ENCODE assay signal across 16 cellular contexts in genomic region chr14:99659333-99659741, GRCh38. TPM values are rescaled to one million over a fixed set of nuclear protein-coding genes. Genes with fewer than 3 reads are reported as not detected.
DNase-seq lines count a peak whose midpoint lies in the region; ATAC-seq and TF ChIP-seq lines count a peak whose summit lies in the region.
"Had no signal": no experiment of that assay in that cellular context is flagged by ENCODE, and none has a peak within 500 bp of the region (broad histone marks: within the 10 kb centered on the region; RNA-seq: fewer than 3 reads in every experiment).

No MANE protein-coding gene starts in this region.

- H3K4me3 Mint-ChIP-seq in activated CD4-positive, alpha-beta memory T cell treated with anti-CD3 and anti-CD28 coated beads for 36 hours = no peak overlapping the region
- H3K4me3 Mint-ChIP-seq in activated CD4-positive, alpha-beta memory T cell treated with anti-CD3 and anti-CD28 coated beads, Interleukin-2, amount 10 ng/mL, durations not matched to agents 7 days and 5 days = no peak overlapping the region
- H3K4me3 Mint-ChIP-seq in T-cell = no peak overlapping the region
- H3K4me3 Mint-ChIP-seq in CD4-positive, alpha-beta memory T cell = no peak overlapping the region
- H3K4me3 Mint-ChIP-seq: stimulated activated naive CD8-positive, alpha-beta T cell treated with anti-CD3 and anti-CD28 coated beads, Interleukin-15, Interleukin-2, amounts not matched to agents 100 ng/mL and 50 ng/mL, for 24 hours had no signal

- H3K79me2 ChIP-seq in hepatocyte = no peaks in the 10 kb centered on the region
- no peaks in the 10 kb centered on the region for H3K79me2 ChIP-seq in smooth muscle cell (ENCODE audit: low read depth)

- peaks cover 25% of the 10 kb centered on the region for H3F3A ChIP-seq in smooth muscle cell (ENCODE audit: low read depth)

- intact Hi-C loops in activated CD4-positive, alpha-beta memory T cell treated with anti-CD3 and anti-CD28 coated beads for 36 hours (cut with micrococcal nuclease) = no loop called here
- intact Hi-C loops in CD4-positive, alpha-beta memory T cell (cut with micrococcal nuclease) = no loop called here

- peaks cover 11% of the 10 kb centered on the region for H3K27me3 ChIP-seq in hepatocyte
- no peaks in the 10 kb centered on the region for H3K27me3 ChIP-seq in smooth muscle cell (ENCODE audit: low read depth)
- peaks cover 11% of the 10 kb centered on the region for H3K27me3 ChIP-seq in CD4-positive, alpha-beta memory T cell (ENCODE audit: insufficient read depth, low read length)

- peak; percentile 12 for DNase-seq in activated CD4-positive, alpha-beta memory T cell treated with anti-CD3 and anti-CD28 coated beads for 36 hours
- DNase-seq in activated CD4-positive, alpha-beta memory T cell treated with anti-CD3 and anti-CD28 coated beads, Interleukin-2, amount 10 ng/mL, durations not matched to agents 7 days and 5 days = no peak
- DNase-seq in T-cell (no peak), hepatocyte (ENCODE audit: low spot score) (no peak), smooth muscle cell (lab: John Stamatoyannopoulos, UW; ENCODE audit: unreplicated experiment) (no peak), pons (ENCODE audit: low spot score) (no peak), COLO668 (lab: John Stamatoyannopoulos, UW; ENCODE audit: unreplicated experiment) (no peak)
- no peak for DNase-seq in CD4-positive, alpha-beta memory T cell
- DNase-seq: Calu3, mammary epithelial cell, NCI-H1048, NCI-H345, OCI-M1 had no signal

- H3K27ac ChIP-seq in hepatocyte = no peak overlapping the region
- no peak overlapping the region for H3K27ac ChIP-seq in smooth muscle cell (ENCODE audit: low read depth)
- no peak overlapping the region for H3K27ac ChIP-seq in CD4-positive, alpha-beta memory T cell (ENCODE audit: low read depth, low read length)

- H3K4me3 ChIP-seq in hepatocyte (no peak overlapping the region), smooth muscle cell (no peak overlapping the region)
- no peak overlapping the region for H3K4me3 ChIP-seq in CD4-positive, alpha-beta memory T cell (ENCODE audit: low read length in 2 of 2)

- H3K36me3 ChIP-seq in hepatocyte (replicated peaks; ENCODE audit: insufficient read depth, low read depth) = no peaks in the 10 kb centered on the region
- no peaks in the 10 kb centered on the region for H3K36me3 ChIP-seq in smooth muscle cell (ENCODE audit: low read depth)
- no peaks in the 10 kb centered on the region for H3K36me3 ChIP-seq in CD4-positive, alpha-beta memory T cell (ENCODE audit: insufficient read depth, low read length)

- CTCF ChIA-PET in activated CD4-positive, alpha-beta memory T cell treated with anti-CD3 and anti-CD28 coated beads for 36 hours (lab: Charles Lee) = no interaction called here
- CTCF ChIA-PET in activated CD4-positive, alpha-beta memory T cell treated with anti-CD3 and anti-CD28 coated beads, Interleukin-2, amount 10 ng/mL, durations not matched to agents 7 days and 5 days (lab: Charles Lee) = no interaction called here
- CTCF ChIA-PET in T-cell (lab: Charles Lee) = no interaction called here
- CTCF ChIA-PET in CD4-positive, alpha-beta memory T cell (lab: Charles Lee; ENCODE audit: partially characterized antibody) = interaction anchor here (1.2 kb wide), 1 partner anchor 29 kb away, joined by 4 read pairs; no protein-coding TSS in a partner anchor

- H3K27ac Mint-ChIP-seq in activated CD4-positive, alpha-beta memory T cell treated with anti-CD3 and anti-CD28 coated beads for 36 hours = no peak overlapping the region
- H3K27ac Mint-ChIP-seq in activated CD4-positive, alpha-beta memory T cell treated with anti-CD3 and anti-CD28 coated beads, Interleukin-2, amount 10 ng/mL, durations not matched to agents 7 days and 5 days = no peak overlapping the region
- H3K27ac Mint-ChIP-seq in T-cell = no peak overlapping the region
- H3K27ac Mint-ChIP-seq in CD4-positive, alpha-beta memory T cell = no peak overlapping the region
- H3K27ac Mint-ChIP-seq: activated naive CD8-positive, alpha-beta T cell; stimulated activated naive CD8-positive, alpha-beta T cell treated with anti-CD3 and anti-CD28 coated beads, Interleukin-15, Interleukin-2, amounts not matched to agents 100 ng/mL and 50 ng/mL, for 24 hours had no signal

- POLR2A ChIA-PET in activated CD4-positive, alpha-beta memory T cell treated with anti-CD3 and anti-CD28 coated beads for 36 hours (lab: Charles Lee) = no interaction called here
- POLR2A ChIA-PET in activated CD4-positive, alpha-beta memory T cell treated with anti-CD3 and anti-CD28 coated beads, Interleukin-2, amount 10 ng/mL, durations not matched to agents 7 days and 5 days (lab: Charles Lee) = no interaction called here
- POLR2A ChIA-PET in T-cell (lab: Charles Lee) = no interaction called here
- POLR2A ChIA-PET in CD4-positive, alpha-beta memory T cell (lab: Charles Lee; ENCODE audit: partially characterized antibody) = no interaction called here

- WGBS in hepatocyte (ENCODE audit: low lambda C conversion rate, missing lambda C conversion rate) = 51% methylated on average over 24 of the region's 58 CpGs
- 70% methylated on average over 24 of the region's 58 CpGs for WGBS in smooth muscle cell (ENCODE audit: low lambda C conversion rate)

- H3K27me3 Mint-ChIP-seq in activated CD4-positive, alpha-beta memory T cell treated with anti-CD3 and anti-CD28 coated beads for 36 hours = peaks cover 43% of the 10 kb centered on the region
- peaks cover 56% of the 10 kb centered on the region for H3K27me3 Mint-ChIP-seq in activated CD4-positive, alpha-beta memory T cell treated with anti-CD3 and anti-CD28 coated beads, Interleukin-2, amount 10 ng/mL, durations not matched to agents 7 days and 5 days
- H3K27me3 Mint-ChIP-seq in T-cell = peaks cover 60 to 65% of the 10 kb centered on the region in 2 donors
- peaks cover 37 to 49% of the 10 kb centered on the region in 2 donors for H3K27me3 Mint-ChIP-seq in CD4-positive, alpha-beta memory T cell

- no peak for TF ChIP-seq CTCF in hepatocyte (IDR thresholded peaks at IDR 0.05; ENCODE audit: poor library complexity)
- TF ChIP-seq CTCF in smooth muscle cell (IDR thresholded peaks at IDR 0.05; ENCODE audit: borderline replicate concordance, insufficient read depth, poor library complexity, severe bottlenecking) = peak; percentile 7

- H4K20me1 ChIP-seq in hepatocyte (ENCODE audit: insufficient read depth, poor library complexity, severe bottlenecking) = no peaks in the 10 kb centered on the region
- no peaks in the 10 kb centered on the region for H4K20me1 ChIP-seq in smooth muscle cell (ENCODE audit: low read depth)

- H3K4me2 ChIP-seq in hepatocyte = peak overlapping the region; percentile 46
- no peak overlapping the region for H3K4me2 ChIP-seq in smooth muscle cell

- no peaks in the 10 kb centered on the region for H3K4me1 Mint-ChIP-seq in activated CD4-positive, alpha-beta memory T cell treated with anti-CD3 and anti-CD28 coated beads for 36 hours (ENCODE audit: low read depth)
- H3K4me1 Mint-ChIP-seq in activated CD4-positive, alpha-beta memory T cell treated with anti-CD3 and anti-CD28 coated beads, Interleukin-2, amount 10 ng/mL, durations not matched to agents 7 days and 5 days = no peaks in the 10 kb centered on the region
- peaks cover 4 to 7% (median 6%) of the 10 kb centered on the region in 3 donors for H3K4me1 Mint-ChIP-seq in T-cell
- peaks cover 0 to 5% (median 2%) of the 10 kb centered on the region in 4 donors for H3K4me1 Mint-ChIP-seq in CD4-positive, alpha-beta memory T cell

- no peaks in the 10 kb centered on the region for H3K9me3 Mint-ChIP-seq in activated CD4-positive, alpha-beta memory T cell treated with anti-CD3 and anti-CD28 coated beads for 36 hours
- H3K9me3 Mint-ChIP-seq in activated CD4-positive, alpha-beta memory T cell treated with anti-CD3 and anti-CD28 coated beads, Interleukin-2, amount 10 ng/mL, durations not matched to agents 7 days and 5 days = no peaks in the 10 kb centered on the region
- H3K9me3 Mint-ChIP-seq in T-cell = no peaks in the 10 kb centered on the region
- H3K9me3 Mint-ChIP-seq in CD4-positive, alpha-beta memory T cell = peaks cover 0 to 2% (median 0%) of the 10 kb centered on the region in 8 donors
- H3K9me3 Mint-ChIP-seq: stimulated activated naive CD8-positive, alpha-beta T cell treated with anti-CD3 and anti-CD28 coated beads, Interleukin-15, Interleukin-2, amounts not matched to agents 100 ng/mL and 50 ng/mL, for 24 hours had no signal

- H3K9ac ChIP-seq in smooth muscle cell (ENCODE audit: low read depth) = no peak overlapping the region

- H3K36me3 Mint-ChIP-seq in activated CD4-positive, alpha-beta memory T cell treated with anti-CD3 and anti-CD28 coated beads for 36 hours = no peaks in the 10 kb centered on the region
- H3K36me3 Mint-ChIP-seq in activated CD4-positive, alpha-beta memory T cell treated with anti-CD3 and anti-CD28 coated beads, Interleukin-2, amount 10 ng/mL, durations not matched to agents 7 days and 5 days (ENCODE audit: low read depth) = no peaks in the 10 kb centered on the region
- no peaks in the 10 kb centered on the region for H3K36me3 Mint-ChIP-seq in T-cell
- H3K36me3 Mint-ChIP-seq in CD4-positive, alpha-beta memory T cell = no peaks in the 10 kb centered on the region
- H3K36me3 Mint-ChIP-seq: activated naive CD8-positive, alpha-beta T cell had no signal

- H3K9me2 ChIP-seq in hepatocyte (replicated peaks; ENCODE audit: insufficient read depth) = no peaks in the 10 kb centered on the region

- peak in 3 of 4 experiments; percentile 35 to 58 (median 57) for ATAC-seq in T-cell (replicated peaks in 1 of 4)
- ATAC-seq: SK-N-SH treated with all-trans-retinoic acid at 6 μM for 48 hours had no signal

- H2AFZ ChIP-seq in hepatocyte (no peak overlapping the region), smooth muscle cell (ENCODE audit: low read depth) (no peak overlapping the region)

- H3K9me3 ChIP-seq in hepatocyte (ENCODE audit: low read depth) = no peaks in the 10 kb centered on the region
- no peaks in the 10 kb centered on the region for H3K9me3 ChIP-seq in smooth muscle cell (replicated peaks; ENCODE audit: low read depth)
- H3K9me3 ChIP-seq in CD4-positive, alpha-beta memory T cell (ENCODE audit: control insufficient read depth in 1 of 2, low read length in 2 of 2) = no peaks in the 10 kb centered on the region

- H3K4me1 ChIP-seq in hepatocyte (ENCODE audit: insufficient read depth) = peaks cover 14% of the 10 kb centered on the region
- H3K4me1 ChIP-seq in smooth muscle cell (ENCODE audit: low read depth) = peaks cover 25% of the 10 kb centered on the region
- no peaks in the 10 kb centered on the region for H3K4me1 ChIP-seq in CD4-positive, alpha-beta memory T cell (ENCODE audit: insufficient read depth, low read length)

RNA-seq across cellular contexts. Expression of gene HHIPL1, which starts 14.4 kb away (rescaled TPM):
- total RNA-seq in activated CD4-positive, alpha-beta memory T cell treated with anti-CD3 and anti-CD28 coated beads for 36 hours = under 1 TPM; 0.29 to 0.38 TPM
- under 1 TPM; 0.08 to 0.10 TPM for total RNA-seq in activated CD4-positive, alpha-beta memory T cell treated with anti-CD3 and anti-CD28 coated beads, Interleukin-2, amount 10 ng/mL, durations not matched to agents 7 days and 5 days
- total RNA-seq in T-cell = under 1 TPM; 0.05 to 0.35 (median 0.23) TPM
- total RNA-seq in hepatocyte = 0.64 and 0.83 TPM in 2 replicates
- polyA plus RNA-seq in hepatocyte = 0.88 and 1.4 TPM in 2 replicates
- total RNA-seq in smooth muscle cell = 9.1 and 9.6 TPM in 2 replicates
- polyA plus RNA-seq in smooth muscle cell = 11.2 and 11.9 TPM in 2 replicates
- under 1 TPM; 0.35 to 0.42 TPM for total RNA-seq in CD4-positive, alpha-beta memory T cell
- not detected for polyA plus RNA-seq in CD4-positive, alpha-beta memory T cell
- total RNA-seq: Calu3 had no signal

RNA-seq across cellular contexts. Expression of gene CYP46A1, which starts 24.8 kb away (rescaled TPM):
- total RNA-seq in activated CD4-positive, alpha-beta memory T cell treated with anti-CD3 and anti-CD28 coated beads for 36 hours = under 1 TPM; 0.19 to 0.21 TPM
- under 1 TPM; 0.13 to 0.23 TPM for total RNA-seq in activated CD4-positive, alpha-beta memory T cell treated with anti-CD3 and anti-CD28 coated beads, Interleukin-2, amount 10 ng/mL, durations not matched to agents 7 days and 5 days
- total RNA-seq in T-cell (under 1 TPM; 0.10 to 0.51 (median 0.39) TPM), hepatocyte (0.12 and 0.47 TPM in 2 replicates), smooth muscle cell (0.45 and 0.63 TPM in 2 replicates)
- polyA plus RNA-seq in hepatocyte (1.7 and 2.3 TPM in 2 replicates), smooth muscle cell (0.20 and 1.0 TPM in 2 replicates)
- total RNA-seq in CD4-positive, alpha-beta memory T cell = under 1 TPM; 0.15 to 0.36 TPM
- not detected for polyA plus RNA-seq in CD4-positive, alpha-beta memory T cell
- total RNA-seq: Calu3, mammary epithelial cell had no signal
- polyA plus RNA-seq: mammary epithelial cell had no signal

RNA-seq across cellular contexts. Expression of gene CCDC85C, which starts 55.3 kb away (rescaled TPM):
- total RNA-seq in activated CD4-positive, alpha-beta memory T cell treated with anti-CD3 and anti-CD28 coated beads for 36 hours = 10 to 100 TPM; 10.7 to 12.3 TPM
- total RNA-seq in activated CD4-positive, alpha-beta memory T cell treated with anti-CD3 and anti-CD28 coated beads, Interleukin-2, amount 10 ng/mL, durations not matched to agents 7 days and 5 days = 10 to 100 TPM; 10.2 to 11.7 TPM
- total RNA-seq in T-cell (10 to 100 TPM in 1 of 5 donors, 1 to 10 TPM in 4; 6.6 to 12.0 (median 9.1) TPM), hepatocyte (32.8 and 37.8 TPM in 2 replicates), smooth muscle cell (4.0 and 4.8 TPM in 2 replicates)
- polyA plus RNA-seq in hepatocyte (33.8 and 47.2 TPM in 2 replicates), smooth muscle cell (5.2 and 6.5 TPM in 2 replicates)
- 10 to 100 TPM; 14.1 to 14.4 TPM for total RNA-seq in CD4-positive, alpha-beta memory T cell
- 1 to 10 TPM in 1 of 2 donors, under 1 TPM in 1; 0.36 to 1.8 TPM for polyA plus RNA-seq in CD4-positive, alpha-beta memory T cell
